Comparison of ENCODE assay signal across 19 cellular contexts in the genomic region with DNA sequence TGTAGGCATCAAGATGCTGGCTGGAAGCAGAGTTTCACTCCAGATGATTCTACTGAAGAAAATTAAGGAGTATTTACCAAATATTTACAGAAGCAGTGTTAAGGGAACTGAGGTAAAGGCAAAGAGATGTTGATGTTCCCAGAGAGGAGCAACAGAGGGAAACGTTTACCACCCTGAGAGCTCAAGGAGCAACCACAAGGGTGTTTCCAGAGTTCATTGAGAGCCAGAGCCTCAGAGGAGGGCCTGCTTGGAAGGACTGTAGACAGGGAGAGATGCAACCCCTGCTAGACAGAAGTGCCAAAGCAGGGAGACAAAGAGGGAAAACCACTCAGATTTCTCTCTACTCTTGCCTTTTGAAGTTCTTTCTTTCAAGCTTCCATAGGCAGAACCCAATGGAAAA.
A peak's percentile ranks its signal among the peaks of the same experiment; 100 is the strongest.
DNase-seq lines count a peak whose midpoint lies in the region; ATAC-seq and TF ChIP-seq lines count a peak whose summit lies in the region.
"Had no signal": no experiment of that assay in that cellular context is flagged by ENCODE, and none has a peak within 500 bp of the region (broad histone marks: within the 10 kb centered on the region; RNA-seq: fewer than 3 reads in every experiment).

No MANE protein-coding gene starts in this region.

- no peak overlapping the region for H3K56ac ChIP-seq in mesendoderm (ENCODE audit: low read length)

- H2AK5ac ChIP-seq in mesendoderm (ENCODE audit: low read length): no peak overlapping the region

- H3K18ac ChIP-seq in mesendoderm (ENCODE audit: low read length): no peak overlapping the region

- no peak overlapping the region for H2BK120ac ChIP-seq in mesendoderm (ENCODE audit: low read depth, low read length)

- no peak overlapping the region for H3K23ac ChIP-seq in mesendoderm (ENCODE audit: low read length)

- H3K4ac ChIP-seq in mesendoderm (ENCODE audit: low read depth, low read length): no peak overlapping the region

- H3K4me3 ChIP-seq in astrocyte of the spinal cord (ENCODE audit: low read depth, low read length) (no peak overlapping the region), mesendoderm (ENCODE audit: low read length) (no peak overlapping the region)
- H3K4me3 ChIP-seq: K562, Peyer's patch had no signal

- H3K79me1 ChIP-seq in mesendoderm (ENCODE audit: low read length): no peaks in the 10 kb centered on the region

- DNase-seq in GM04503 (ENCODE audit: low read depth) (peak; percentile 28), astrocyte of the spinal cord (ENCODE audit: low read depth, low spot score) (peak; percentile 22), mesendoderm (no peak), smooth muscle cell of the brain vasculature (ENCODE audit: low read depth, low spot score) (peak; percentile 20), activated gamma-delta T cell treated with Interleukin-2 at 50 U/mL for 16 hours (no peak)
- DNase-seq: DMS53; GDM1; MM.1S; NCI-H1048; NCI-H1417 treated with DMSO at 0.1 percent for 48 hours; NCI-H187 treated with DMSO at 0.1 percent for 48 hours; NCI-H510A; NCI-H748 treated with DMSO at 0.1 percent for 48 hours; NK-92 treated with Interleukin-12 subunit alpha and Interleukin-12 subunit beta, amount 100 ng/mL, for 24 hours; Peyer's patch had no signal

- no peak for TF ChIP-seq CTCF in astrocyte of the spinal cord (IDR thresholded peaks at IDR 0.05; ENCODE audit: low read depth, low read length)

- H3K4me1 ChIP-seq in mesendoderm (ENCODE audit: control insufficient read depth, low read depth, low read length): no peaks in the 10 kb centered on the region
- H3K4me1 ChIP-seq: Peyer's patch had no signal

- H3K9ac ChIP-seq in mesendoderm (ENCODE audit: low read length): no peak overlapping the region

- H2BK15ac ChIP-seq in mesendoderm (replicated peaks; ENCODE audit: low read depth): no peak overlapping the region

- no peak overlapping the region for H3K27ac ChIP-seq in mesendoderm (ENCODE audit: low read depth, low read length)
- H3K27ac ChIP-seq: Peyer's patch had no signal

- H3K27me3 ChIP-seq in mesendoderm (ENCODE audit: insufficient read depth, low read length, poor library complexity): no peaks in the 10 kb centered on the region
- H3K27me3 ChIP-seq: Peyer's patch had no signal

- no peak for ATAC-seq in esophagus mucosa
- ATAC-seq in HG02870 (IDR thresholded peaks at IDR 0.05; ENCODE audit: unreplicated experiment): no peak
- ATAC-seq: K562, Right ventricle myocardium inferior had no signal

- H3K4me2 ChIP-seq in mesendoderm (ENCODE audit: low read length): no peak overlapping the region

- H3K36me3 ChIP-seq in mesendoderm (ENCODE audit: control insufficient read depth, insufficient read depth, low read length): no peaks in the 10 kb centered on the region
- H3K36me3 ChIP-seq: Peyer's patch had no signal

- no peak overlapping the region for H4K5ac ChIP-seq in mesendoderm (ENCODE audit: low read length)

- WGBS in mesendoderm (ENCODE audit: extremely low coverage, insufficient coverage, low lambda C conversion rate): no CpG with 5 or more reads among the region's 1 CpG

- no peak overlapping the region for H2BK5ac ChIP-seq in mesendoderm (ENCODE audit: low read length)

- H3K79me2 ChIP-seq in mesendoderm (ENCODE audit: control insufficient read depth, insufficient read depth, low read length): no peaks in the 10 kb centered on the region

- in situ Hi-C loops in astrocyte of the spinal cord (cut with HindIII; ENCODE audit: low sequenced_read_pairs): no loop called here

- peak overlapping the region; percentile 65 for H4K8ac ChIP-seq in mesendoderm (ENCODE audit: low read depth, low read length)

Comparison
In these comparisons a context has a peak if more than half of its experiments do, and no peak if none do; other contexts are left out.
1. DNase-seq: peak in GM04503 (single experiment), astrocyte of the spinal cord (single experiment) and smooth muscle cell of the brain vasculature (single experiment); none in mesendoderm (single experiment) and activated gamma-delta T cell treated with Interleukin-2 at 50 U/mL for 16 hours (single experiment).